Comparison of ENCODE assay signal across 5 cellular contexts in genomic region chr21:40227111-40227510, GRCh38.
"Had no signal": no experiment of that assay in that cellular context is flagged by ENCODE, and none has a peak within 500 bp of the region (broad histone marks: within the 10 kb centered on the region; RNA-seq: fewer than 3 reads in every experiment).

No MANE protein-coding gene starts in this region.

- ATAC-seq: GM23338, K562 had no signal

- DNase-seq: H9, HCEC 1CT, IMR-90 had no signal
